Comparison of ENCODE assay signal across 22 cellular contexts in genomic region chr12:4556730-4557519, GRCh38. TPM values are rescaled to one million over a fixed set of nuclear protein-coding genes. Genes with fewer than 3 reads are reported as not detected.
DNase-seq lines count a peak whose midpoint lies in the region; ATAC-seq and TF ChIP-seq lines count a peak whose summit lies in the region.
"Had no signal": no experiment of that assay in that cellular context is flagged by ENCODE, and none has a peak within 500 bp of the region (broad histone marks: within the 10 kb centered on the region; RNA-seq: fewer than 3 reads in every experiment).

No MANE protein-coding gene starts in this region.

- H3K27ac ChIP-seq in heart right ventricle (peak overlapping the region in 6 of 10 donors; percentile 9 to 66 (median 29)), left ventricle myocardium inferior (replicated peaks) (no peak overlapping the region)
- H3K27ac ChIP-seq: BLaER1, HL-60 had no signal

- peak in 5 of 8 donors; percentile 38 to 86 (median 75) for ATAC-seq in heart right ventricle
- ATAC-seq in HG02763 (IDR thresholded peaks at IDR 0.05; ENCODE audit: unreplicated experiment), result no peak
- no peak for ATAC-seq in HG03175 (IDR thresholded peaks at IDR 0.05; ENCODE audit: unreplicated experiment)
- ATAC-seq: PC-3 had no signal

- H3K36me3 ChIP-seq in heart right ventricle (peaks cover 0 to 13% (median 0%) of the 10 kb centered on the region in 9 donors), left ventricle myocardium inferior (no peaks in the 10 kb centered on the region), adipocyte (ENCODE audit: control insufficient read depth, insufficient read depth, low read length, severe bottlenecking) (no peaks in the 10 kb centered on the region)

- H3K9me3 ChIP-seq in heart right ventricle (no peaks in the 10 kb centered on the region), left ventricle myocardium inferior (replicated peaks) (no peaks in the 10 kb centered on the region), adipocyte (ENCODE audit: control insufficient read depth, low read length) (no peaks in the 10 kb centered on the region)
- H3K9me3 ChIP-seq: BLaER1, MG63 had no signal

- WGBS in heart right ventricle, 2 donors, result 72 to 76% methylated on average over 2 of the region's 2 CpGs

- H3K27me3 ChIP-seq in heart right ventricle (peaks cover 0 to 4% (median 0%) of the 10 kb centered on the region in 7 donors), left ventricle myocardium inferior (ENCODE audit: low read depth) (peaks cover 1% of the 10 kb centered on the region), adipocyte (replicated peaks; ENCODE audit: control insufficient read depth, insufficient read depth, low read length) (no peaks in the 10 kb centered on the region)
- H3K27me3 ChIP-seq: BLaER1, MG63 had no signal

- H3K4me3 ChIP-seq in heart right ventricle, result no peak overlapping the region
- H3K4me3 ChIP-seq in left ventricle myocardium inferior, result no peak overlapping the region
- no peak overlapping the region for H3K4me3 ChIP-seq in adipocyte (ENCODE audit: low read length)
- H3K4me3 ChIP-seq: BLaER1, MG63 had no signal

- DNase-seq in heart right ventricle, result no peak
- DNase-seq in left ventricle myocardium inferior, result no peak
- DNase-seq in adipocyte (ENCODE audit: low read depth), result no peak
- DNase-seq in medulla oblongata (ENCODE audit: extremely low spot score), result peak; percentile 38
- DNase-seq in NCI-H345 (lab: John Stamatoyannopoulos, UW), result no peak
- DNase-seq: CD8-positive, alpha-beta memory T cell; DMS79 treated with DMSO at 0.1 percent for 48 hours; H7; HFFc6; IMR-90; MG63; NCI-H1105 treated with DMSO at 0.1 percent for 48 hours; NCI-H1694 treated with DMSO at 0.1 percent for 48 hours; NCI-H2107; NCI-H510A treated with DMSO at 0.1 percent for 48 hours; NCI-H774; PC-3; RPMI8226 had no signal

- no peak for TF ChIP-seq CTCF in heart right ventricle (IDR thresholded peaks at IDR 0.05)
- no peak for TF ChIP-seq CTCF in left ventricle myocardium inferior (IDR thresholded peaks at IDR 0.05; ENCODE audit: borderline replicate concordance)

- peaks cover 0 to 23% (median 3%) of the 10 kb centered on the region in 9 donors for H3K4me1 ChIP-seq in heart right ventricle
- H3K4me1 ChIP-seq in left ventricle myocardium inferior, result peaks cover 18% of the 10 kb centered on the region
- peaks cover 28% of the 10 kb centered on the region for H3K4me1 ChIP-seq in adipocyte (ENCODE audit: control insufficient read depth, insufficient read depth, low read length)
- H3K4me1 ChIP-seq: BLaER1 had no signal

- intact Hi-C loops in heart right ventricle (cut with DNase I) (no loop called here), left ventricle myocardium inferior (cut with micrococcal nuclease) (no loop called here)

- peak overlapping the region; percentile 21 for H3K9ac ChIP-seq in adipocyte (ENCODE audit: low read length)
- H3K9ac ChIP-seq: BLaER1 had no signal

RNA-seq across cellular contexts. Expression of gene DYRK4, which starts 5.1 kb away (rescaled TPM):
- total RNA-seq in heart right ventricle (10 to 100 TPM; 21.2 to 34.3 (median 28.2) TPM), left ventricle myocardium inferior (28.6 TPM)
- polyA plus RNA-seq in heart right ventricle, result 10 to 100 TPM; 40.4 to 64.5 TPM

RNA-seq across cellular contexts. Expression of gene RAD51AP1, which starts 18.2 kb away (rescaled TPM):
- 1 to 10 TPM in 8 of 10 donors, under 1 TPM in 2; 0.35 to 3.4 (median 1.2) TPM for total RNA-seq in heart right ventricle
- under 1 TPM; 0.46 to 0.59 TPM for polyA plus RNA-seq in heart right ventricle
- 1.2 TPM for total RNA-seq in left ventricle myocardium inferior

Comparison
In these comparisons a context has a peak if more than half of its experiments do, and no peak if none do; other contexts are left out.
1. ATAC-seq: peak in heart right ventricle (5 of 8); none in HG02763 (single experiment) and HG03175 (single experiment).